Comparison of ENCODE assay signal across 8 cellular contexts in the genomic region with DNA sequence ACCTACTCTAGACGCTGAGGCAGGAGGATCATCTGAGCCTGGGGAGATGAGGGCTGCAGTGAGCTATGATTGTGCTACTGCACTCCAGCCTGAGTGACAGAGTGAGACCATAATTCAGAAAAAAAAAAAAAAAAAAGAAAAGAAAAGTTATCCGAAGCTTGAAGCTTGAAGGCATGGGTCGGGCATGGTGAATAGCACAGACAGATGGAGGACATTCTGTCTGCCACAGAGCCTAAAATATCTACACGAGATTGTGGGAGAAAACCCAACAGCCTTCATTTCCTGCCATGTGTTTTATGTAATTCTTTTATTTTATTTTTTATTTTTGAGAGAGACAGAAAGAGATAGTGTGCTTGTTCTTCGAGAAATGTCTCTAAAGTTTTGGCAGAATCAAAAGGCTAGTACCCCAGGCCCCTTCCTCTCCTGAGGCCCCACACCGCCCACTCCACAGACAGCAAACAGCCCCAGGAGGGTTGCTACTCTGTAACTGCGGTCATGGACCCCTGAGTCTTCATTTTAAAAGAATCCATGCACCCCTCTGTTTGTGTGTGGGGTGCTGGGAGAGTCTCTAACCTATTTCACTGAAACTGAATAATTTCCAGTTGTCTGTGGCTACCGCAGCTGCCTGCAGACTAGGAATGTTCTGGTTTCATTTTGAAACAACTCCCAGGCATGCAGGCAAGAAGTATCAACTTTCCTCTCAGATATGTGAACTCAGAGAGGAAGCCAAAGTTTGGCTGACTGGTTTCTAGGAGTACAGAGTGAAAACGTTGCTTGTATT. TPM values are rescaled to one million over a fixed set of nuclear protein-coding genes. Genes with fewer than 3 reads are reported as not detected.
DNase-seq lines count a peak whose midpoint lies in the region; ATAC-seq and TF ChIP-seq lines count a peak whose summit lies in the region.

No MANE protein-coding gene starts in this region.

- H3K36me3 Mint-ChIP-seq in osteocyte (ENCODE audit: unreplicated experiment): no peaks in the 10 kb centered on the region
- no peaks in the 10 kb centered on the region for H3K36me3 Mint-ChIP-seq in Calu3 (ENCODE audit: insufficient read depth, unreplicated experiment)

- H3K4me1 Mint-ChIP-seq in osteocyte (ENCODE audit: unreplicated experiment) (peaks cover 41% of the 10 kb centered on the region), Calu3 (ENCODE audit: low read depth, unreplicated experiment) (no peaks in the 10 kb centered on the region)

- peak overlapping the region; percentile 21 for H3K27ac ChIP-seq in epithelial cell of prostate

- H3K4me3 Mint-ChIP-seq in osteocyte (ENCODE audit: unreplicated experiment) (peak overlapping the region; percentile 62), Calu3 (ENCODE audit: low read depth, unreplicated experiment) (no peak overlapping the region)

- H3K9me3 Mint-ChIP-seq in osteocyte (ENCODE audit: unreplicated experiment): no peaks in the 10 kb centered on the region
- H3K9me3 Mint-ChIP-seq in Calu3 (ENCODE audit: low read depth, unreplicated experiment): peaks cover 2% of the 10 kb centered on the region

- no TSS peak for BruUV-seq in Calu3 (replicated peaks; lab: Mats Ljungman, UMichigan)

- no peak for TF ChIP-seq CTCF in osteocyte (IDR thresholded peaks at IDR 0.05)
- no peak for TF ChIP-seq CTCF in Calu3 (IDR thresholded peaks at IDR 0.05; ENCODE audit: unreplicated experiment)

- DNase-seq in NCI-H226 (peak; percentile 19), epithelial cell of prostate (ENCODE audit: low read depth, low spot score) (no peak), osteocyte (ENCODE audit: extremely low spot score, unreplicated experiment) (peak; percentile 80), cortex of kidney (lab: John Stamatoyannopoulos, UW) (no peak), Calu3 (no peak)

- H3K27me3 Mint-ChIP-seq in osteocyte (ENCODE audit: unreplicated experiment) (no peaks in the 10 kb centered on the region), Calu3 (ENCODE audit: unreplicated experiment) (no peaks in the 10 kb centered on the region)

- CTCF ChIA-PET in Calu3 (lab: Charles Lee): interaction anchor here (0.6 to 2.4 kb wide), 2 partner anchors 8 to 417 kb away, joined by 3 to 7 read pairs; no protein-coding TSS in a partner anchor

- H3K27ac Mint-ChIP-seq in osteocyte (ENCODE audit: unreplicated experiment): peak overlapping the region; percentile 93
- H3K27ac Mint-ChIP-seq in Calu3 (ENCODE audit: unreplicated experiment): no peak overlapping the region

- intact Hi-C loops in Calu3 (cut with micrococcal nuclease; ENCODE audit: unreplicated experiment): no loop called here

- no peak for ATAC-seq in HG03520 (IDR thresholded peaks at IDR 0.05; ENCODE audit: unreplicated experiment)
- no peak for ATAC-seq in GM18520 (IDR thresholded peaks at IDR 0.05; ENCODE audit: unreplicated experiment)

- peak overlapping the region; percentile 24; the same call in 1 of the 2 replicates for H3K4me3 ChIP-seq in GM08714 (ENCODE audit: low read length)

RNA-seq across cellular contexts. Expression of a gene that starts 38.4 kb away (rescaled TPM):
- total RNA-seq in osteocyte: 12.1 and 12.6 TPM in 2 replicates
- 3.0 and 3.7 TPM in 2 replicates for total RNA-seq in Calu3 (2022)

Comparison
In these comparisons a context has a peak if more than half of its experiments do, and no peak if none do; other contexts are left out.
1. DNase-seq: peak in NCI-H226 (single experiment) and osteocyte (single experiment); none in epithelial cell of prostate (single experiment), cortex of kidney (single experiment) and Calu3 (single experiment).